In the genomic region with DNA sequence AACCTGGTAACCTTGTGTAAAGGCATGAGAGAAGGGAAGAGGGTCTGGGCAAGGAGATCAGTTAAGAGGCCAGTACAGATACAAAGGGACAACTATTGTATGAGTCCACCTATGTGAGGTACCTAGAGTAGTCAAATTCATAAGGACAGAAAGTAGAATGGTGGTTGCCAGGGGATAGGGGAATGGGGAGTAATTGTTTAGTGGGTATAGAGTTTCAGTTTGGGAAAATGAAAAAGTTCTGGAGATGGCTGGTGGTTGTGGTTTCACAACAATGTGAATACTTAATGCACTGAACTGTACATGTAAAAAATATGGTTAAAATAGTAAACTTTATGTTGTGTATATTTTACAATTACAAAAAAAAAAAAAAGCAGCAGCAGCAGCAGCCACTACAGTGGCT, we compare ENCODE assay signal across 27 cellular contexts.
"Had no signal": no experiment of that assay in that cellular context is flagged by ENCODE, and none has a peak within 500 bp of the region (broad histone marks: within the 10 kb centered on the region; RNA-seq: fewer than 3 reads in every experiment).

No MANE protein-coding gene starts in this region.

- ATAC-seq: left cardiac atrium; left lung; lower lobe of right lung; naive thymus-derived CD8-positive, alpha-beta T cell; pancreas; right cardiac atrium; sciatic nerve; stimulated activated naive B cell treated with anti-CD40 and anti-IgM and Interleukin-4, amounts not matched to agents 10 μg/mL and 1 μg/mL and 100 μg/mL, for 72 hours; stimulated activated naive CD8-positive, alpha-beta T cell treated with anti-CD3 and anti-CD28 coated beads, Interleukin-15, Interleukin-2, amounts not matched to agents 100 U/mL and 50 U/mL, for 24 hours had no signal

- H3K27me3 ChIP-seq: left lung, pancreas, stomach, testis, thyroid gland, transverse colon, upper lobe of left lung, vagina had no signal

- DNase-seq: kidney glomerular epithelial cell; left cardiac atrium; left lung; lower lobe of right lung; mammary epithelial cell; mesenchymal stem cell; naive thymus-derived CD8-positive, alpha-beta T cell; nucleus accumbens; pancreas; posterior cingulate gyrus; retina; right cardiac atrium; stimulated activated CD4-positive, alpha-beta T cell treated with anti-CD3 and anti-CD28 coated beads, Interleukin-12 subunit alpha, Interleukin-12 subunit beta, amount 100 ng/mL, for 4 hours; stimulated activated CD4-positive, alpha-beta T cell treated with anti-CD3 and anti-CD28 coated beads, Interleukin-15, amount 100 ng/mL, for 24 hours; stimulated activated CD4-positive, alpha-beta T cell treated with anti-CD3 and anti-CD28 coated beads, Interleukin-2, amount 100 ng/mL, for 24 hours; stimulated activated CD4-positive, alpha-beta T cell treated with anti-CD3 and anti-CD28 coated beads, Interleukin-4, amount 100 ng/mL, for 1 hour; stimulated activated naive B cell treated with anti-CD40 and anti-IgM and Interleukin-4, amounts not matched to agents 10 μg/mL and 1 μg/mL and 100 μg/mL, for 72 hours; stimulated activated naive CD8-positive, alpha-beta T cell treated with anti-CD3 and anti-CD28 coated beads, Interleukin-15, Interleukin-2, amounts not matched to agents 100 U/mL and 50 U/mL, for 24 hours; stomach; testis; thyroid gland; transverse colon; upper lobe of left lung had no signal

- H3K36me3 ChIP-seq: left lung, lower lobe of right lung, pancreas, prostate gland, stomach, thyroid gland, transverse colon, upper lobe of left lung, vagina had no signal

- H3K4me3 ChIP-seq: left lung, lower lobe of right lung, pancreas, prostate gland, skin epidermis, stomach, testis, thyroid gland, transverse colon, upper lobe of left lung, vagina had no signal

- H3K9me3 ChIP-seq: left lung, lower lobe of right lung, pancreas, prostate gland, stomach, testis, thyroid gland, transverse colon, upper lobe of left lung, vagina had no signal

- H3K4me1 ChIP-seq: left lung, prostate gland had no signal

- H3K27ac ChIP-seq: left lung, lower lobe of right lung, pancreas, prostate gland, skin epidermis, stomach, transverse colon, upper lobe of left lung, vagina had no signal
